In the genomic region with DNA sequence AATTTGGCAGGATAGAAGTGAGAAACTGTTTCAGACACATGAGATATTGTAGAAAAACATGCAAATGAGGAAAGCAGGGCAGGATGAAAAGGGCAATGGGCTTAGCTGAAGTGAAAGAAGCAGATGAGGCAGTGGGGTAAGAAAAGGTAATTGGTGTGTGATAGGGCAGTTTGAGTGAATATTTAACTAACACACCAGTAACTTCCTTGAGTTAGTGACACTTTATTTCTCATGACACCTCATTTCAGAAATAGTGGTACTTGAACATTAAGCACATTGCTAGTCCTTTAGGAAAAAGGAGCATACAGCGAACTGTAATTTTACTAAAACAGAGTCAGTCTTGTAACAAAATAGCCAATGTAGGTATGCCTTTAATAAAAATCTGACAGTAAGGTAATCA, we compare ENCODE assay signal across 16 cellular contexts.
A peak's percentile ranks its signal among the peaks of the same experiment; 100 is the strongest.
DNase-seq lines count a peak whose midpoint lies in the region; ATAC-seq and TF ChIP-seq lines count a peak whose summit lies in the region.
"Had no signal": no experiment of that assay in that cellular context is flagged by ENCODE, and none has a peak within 500 bp of the region (broad histone marks: within the 10 kb centered on the region; RNA-seq: fewer than 3 reads in every experiment).

No MANE protein-coding gene starts in this region.

- 93 to 98% methylated on average over 1 of the region's 1 CpG for WGBS in thyroid gland, 2 donors

- no peaks in the 10 kb centered on the region for H3K4me1 ChIP-seq in thyroid gland
- H3K4me1 ChIP-seq: foreskin keratinocyte, left lung had no signal

- H3K27me3 ChIP-seq in thyroid gland, result no peaks in the 10 kb centered on the region
- H3K27me3 ChIP-seq: foreskin keratinocyte, left lung had no signal

- DNase-seq in SHP77 (lab: John Stamatoyannopoulos, UW) (no peak), NCI-H69 (lab: John Stamatoyannopoulos, UW) (no peak), thyroid gland (no peak)
- DNase-seq: activated CD4-positive, alpha-beta T cell treated with anti-CD3 and anti-CD28 coated beads, Interleukin-2, amount 10 ng/mL, durations not matched to agents 24 days and 14 days; activated naive CD8-positive, alpha-beta T cell treated with anti-CD3 and anti-CD28 coated beads, Interleukin-2, amount 10 ng/mL, durations not matched to agents 7 days and 5 days; cortex of kidney; foreskin keratinocyte; H9; left lung; NCI-H774; SK-N-SH had no signal

- intact Hi-C loops in thyroid gland (cut with DNase I), result no loop called here

- ATAC-seq in GM18498 (IDR thresholded peaks at IDR 0.05; ENCODE audit: unreplicated experiment), result peak; percentile 96
- peak; percentile 73 for ATAC-seq in GM19438 (IDR thresholded peaks at IDR 0.05; ENCODE audit: low read depth, unreplicated experiment)
- peak; percentile 95 for ATAC-seq in HG02840 (IDR thresholded peaks at IDR 0.05; ENCODE audit: low FRiP score, unreplicated experiment)
- ATAC-seq in HG03460 (IDR thresholded peaks at IDR 0.05; ENCODE audit: unreplicated experiment), result peak; percentile 98
- ATAC-seq in activated CD4-positive, CD25-positive, alpha-beta regulatory T cell treated with anti-CD3 and anti-CD28 coated beads, Interleukin-2, amount 50 U/mL, for 24 hours, result no peak
- ATAC-seq: foreskin keratinocyte, left lung had no signal

- no peaks in the 10 kb centered on the region for H3K9me3 ChIP-seq in thyroid gland
- H3K9me3 ChIP-seq: SK-N-SH had no signal

- H3K4me3 ChIP-seq in thyroid gland (replicated peaks in 1 of 3), result no peak overlapping the region
- H3K4me3 ChIP-seq: left lung had no signal

- TF ChIP-seq POLR2A in thyroid gland (IDR thresholded peaks at IDR 0.05), result no peak

- no peak overlapping the region for H3K27ac ChIP-seq in thyroid gland
- H3K27ac ChIP-seq: foreskin keratinocyte, left lung had no signal

- H3K36me3 ChIP-seq in thyroid gland, result no peaks in the 10 kb centered on the region

- no peak for TF ChIP-seq CTCF in thyroid gland (IDR thresholded peaks at IDR 0.05)

Comparison
In these comparisons a context has a peak if more than half of its experiments do, and no peak if none do; other contexts are left out.
1. ATAC-seq: peak in GM18498 (single experiment), GM19438 (single experiment), HG02840 (single experiment) and HG03460 (single experiment); none in activated CD4-positive, CD25-positive, alpha-beta regulatory T cell treated with anti-CD3 and anti-CD28 coated beads, Interleukin-2, amount 50 U/mL, for 24 hours (0 of 2).